ENCODE assay signal across 24 cellular contexts in the genomic region with DNA sequence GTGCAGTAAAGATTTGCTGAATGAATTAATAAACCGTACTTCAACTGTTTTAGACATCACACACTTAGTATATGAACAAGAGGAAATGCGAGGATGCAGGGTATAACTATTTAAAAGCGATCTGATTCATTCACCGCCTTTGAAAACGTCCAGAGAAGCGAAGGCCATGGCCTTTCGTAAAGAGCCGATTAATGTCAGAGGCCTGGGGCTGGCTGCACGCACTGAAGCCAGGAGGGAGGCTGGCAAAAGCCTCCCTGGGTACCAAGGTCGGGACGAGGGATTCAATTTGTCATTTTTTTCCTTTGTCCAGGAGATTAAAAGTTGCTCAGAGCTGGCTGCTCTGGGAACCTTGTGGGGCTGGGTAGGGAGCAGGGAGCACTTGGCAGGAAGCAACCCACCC.
A peak's percentile ranks its signal among the peaks of the same experiment; 100 is the strongest.
DNase-seq lines count a peak whose midpoint lies in the region; TF ChIP-seq lines count a peak whose summit lies in the region.
"Had no signal": no experiment of that assay in that cellular context is flagged by ENCODE, and none has a peak within 500 bp of the region (broad histone marks: within the 10 kb centered on the region; RNA-seq: fewer than 3 reads in every experiment).

No MANE protein-coding gene starts in this region.

- no peaks in the 10 kb centered on the region for H3K27me3 Mint-ChIP-seq in MCF 10A (ENCODE audit: insufficient read depth, unreplicated experiment)

- no peak overlapping the region for H3K4me3 ChIP-seq in breast epithelium
- no peak overlapping the region for H3K4me3 ChIP-seq in adrenal gland
- H3K4me3 ChIP-seq: BLaER1, GM12878 had no signal

- DNase-seq in MCF 10A (ENCODE audit: unreplicated experiment) (no peak), breast epithelium (ENCODE audit: low spot score in 2 of 2) (no peak), adrenal gland (peak in 6 of 7 donors; percentile 25 to 60 (median 52)), mesenteric fat pad (ENCODE audit: low spot score) (peak; percentile 49), germinal center (ENCODE audit: low spot score) (no peak), mucosa of gallbladder (ENCODE audit: low spot score) (no peak)
- DNase-seq: 8988T; ACHN; BE2C; C1 segment of cervical spinal cord; CD4-positive, alpha-beta memory T cell; CD4-positive, CD25-positive, alpha-beta regulatory T cell; CD8-positive, alpha-beta memory T cell; COR-L47; DMS 273 treated with DMSO at 0.1 percent for 48 hours; DMS153; DMS53; DMS79; DND-41; EL; GDM1 had no signal

- no peaks in the 10 kb centered on the region for H3K4me1 Mint-ChIP-seq in MCF 10A (ENCODE audit: insufficient read depth, unreplicated experiment)
- H3K4me1 Mint-ChIP-seq: CD14-positive monocyte; CD4-positive, CD25-positive, alpha-beta regulatory T cell had no signal

- peaks cover 0 to 21% of the 10 kb centered on the region in 2 donors for H3K27me3 ChIP-seq in breast epithelium
- H3K27me3 ChIP-seq in adrenal gland = no peaks in the 10 kb centered on the region
- H3K27me3 ChIP-seq: BE2C, BLaER1 had no signal

- 36 to 63% (median 44%) methylated on average over 11 of the region's 11 CpGs for WGBS in adrenal gland, 4 donors

- intact Hi-C loops in MCF 10A (cut with micrococcal nuclease) (no loop called here), breast epithelium (cut with DNase I; ENCODE audit: low total_unique reads) (no loop called here), adrenal gland (cut with DNase I) (no loop called here)

- H3K4me1 ChIP-seq in breast epithelium (no peaks in the 10 kb centered on the region), adrenal gland (replicated peaks in 1 of 2) (no peaks in the 10 kb centered on the region)
- H3K4me1 ChIP-seq: BE2C had no signal

- no peaks in the 10 kb centered on the region for H3K9me3 Mint-ChIP-seq in MCF 10A (ENCODE audit: unreplicated experiment)
- H3K9me3 Mint-ChIP-seq: CD8-positive, alpha-beta memory T cell had no signal

- H3K36me3 ChIP-seq in breast epithelium = no peaks in the 10 kb centered on the region
- no peaks in the 10 kb centered on the region for H3K36me3 ChIP-seq in adrenal gland (replicated peaks in 1 of 2)
- H3K36me3 ChIP-seq: BE2C, BLaER1 had no signal

- H3K9me3 ChIP-seq in breast epithelium (no peaks in the 10 kb centered on the region), adrenal gland (replicated peaks in 1 of 3) (no peaks in the 10 kb centered on the region)
- H3K9me3 ChIP-seq: BE2C, BLaER1 had no signal

- no peak for TF ChIP-seq POLR2A in breast epithelium (IDR thresholded peaks at IDR 0.05)
- TF ChIP-seq POLR2A in adrenal gland (IDR thresholded peaks at IDR 0.05) = no peak

- H3K27ac ChIP-seq in breast epithelium = no peak overlapping the region
- peak overlapping the region in 1 of 5 donors; percentile 77 for H3K27ac ChIP-seq in adrenal gland

- TF ChIP-seq CTCF in MCF 10A (IDR thresholded peaks at IDR 0.05; ENCODE audit: unreplicated experiment) = no peak
- TF ChIP-seq CTCF in breast epithelium (IDR thresholded peaks at IDR 0.05) = no peak
- no peak for TF ChIP-seq CTCF in adrenal gland (IDR thresholded peaks at IDR 0.05)

- H3K36me3 Mint-ChIP-seq in MCF 10A (ENCODE audit: insufficient read depth, unreplicated experiment) = no peaks in the 10 kb centered on the region
- H3K36me3 Mint-ChIP-seq: CD14-positive monocyte; CD4-positive, alpha-beta memory T cell; CD4-positive, CD25-positive, alpha-beta regulatory T cell; CD8-positive, alpha-beta memory T cell had no signal

- no peak overlapping the region for H3K4me3 Mint-ChIP-seq in MCF 10A (ENCODE audit: unreplicated experiment)
- H3K4me3 Mint-ChIP-seq: CD14-positive monocyte; CD4-positive, alpha-beta memory T cell; CD4-positive, CD25-positive, alpha-beta regulatory T cell; CD8-positive, alpha-beta memory T cell had no signal

- H3K27ac Mint-ChIP-seq in MCF 10A (ENCODE audit: low read depth, unreplicated experiment) = peak overlapping the region; percentile 20
- H3K27ac Mint-ChIP-seq: CD14-positive monocyte; CD4-positive, alpha-beta memory T cell; CD4-positive, CD25-positive, alpha-beta regulatory T cell had no signal

- CTCF ChIA-PET in MCF 10A (lab: Yijun Ruan, JAX) = no interaction called here

- POLR2A ChIA-PET in MCF 10A (lab: Yijun Ruan, JAX) = interaction anchor here (0.7 kb wide), 1 partner anchor 20 kb away, joined by 3 read pairs; no protein-coding TSS in a partner anchor

- no TSS peak for BruUV-seq in MCF 10A (replicated peaks; lab: Mats Ljungman, UMichigan)

Comparison
In these comparisons a context has a peak if more than half of its experiments do, and no peak if none do; other contexts are left out.
1. DNase-seq: peak in adrenal gland (6 of 7) and mesenteric fat pad (single experiment); none in MCF 10A (single experiment), breast epithelium (0 of 2), germinal center (single experiment) and mucosa of gallbladder (single experiment).